In genomic region chr19:50427318-50427925, GRCh38 we compare ENCODE assay signal across 1 cellular context.
TF ChIP-seq lines count a peak whose summit lies in the region.

No MANE protein-coding gene starts in this region.

TF ChIP-seq in K562, 482 proteins besides CTCF, POLR2A, EP300 and RAD21:
- no peak for TF ChIP-seq POLR2H (tag; IDR thresholded peaks at IDR 0.05; ENCODE audit: low read depth)
- peak; percentile 72 for TF ChIP-seq ZNF121 (CRISPR knock-in tag; conservative IDR thresholded peaks at IDR 0.05)
TF ChIP-seq in K562: peak in this region for 1.
